Comparison of ENCODE assay signal across 11 cellular contexts in the genomic region with DNA sequence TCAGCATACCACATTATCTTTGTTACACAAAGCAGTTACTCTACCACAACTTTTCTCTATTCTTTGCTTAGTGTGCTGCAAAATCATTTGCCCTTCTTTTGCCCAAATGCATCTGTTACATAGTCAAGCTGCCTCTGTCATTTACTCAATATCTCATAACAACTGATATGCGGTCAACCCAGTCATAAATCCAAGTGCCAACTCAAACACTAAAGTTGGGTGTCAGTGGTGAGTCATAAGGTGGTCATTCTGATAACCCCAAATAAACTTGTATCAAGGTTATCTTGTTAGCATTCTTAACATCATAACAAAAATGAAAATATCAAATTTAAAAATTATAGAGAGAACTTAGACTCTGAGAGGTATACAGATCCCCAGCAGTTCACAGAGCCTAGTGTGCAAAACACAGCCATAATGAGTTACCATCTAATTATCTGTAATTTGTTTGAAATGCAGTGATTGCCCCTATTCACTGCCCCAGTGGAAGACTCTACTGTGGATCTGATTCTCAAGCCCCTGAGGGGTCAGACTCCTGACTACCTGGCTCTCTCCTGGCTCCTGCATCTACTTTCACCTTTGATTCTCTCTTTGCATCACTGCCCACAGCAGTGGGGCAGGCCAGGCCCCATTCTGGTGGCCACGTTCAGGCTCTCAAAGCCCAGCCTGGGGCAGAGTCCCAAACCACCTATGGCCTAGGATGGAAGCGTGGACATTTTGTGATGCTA. TPM values are rescaled to one million over a fixed set of nuclear protein-coding genes. Genes with fewer than 3 reads are reported as not detected.
DNase-seq lines count a peak whose midpoint lies in the region; ATAC-seq and TF ChIP-seq lines count a peak whose summit lies in the region.
"Had no signal": no experiment of that assay in that cellular context is flagged by ENCODE, and none has a peak within 500 bp of the region (broad histone marks: within the 10 kb centered on the region; RNA-seq: fewer than 3 reads in every experiment).

No MANE protein-coding gene starts in this region.

- CTCF ChIA-PET in Panc1 (lab: Charles Lee) = no interaction called here

- intact Hi-C loops in Panc1 (cut with micrococcal nuclease; ENCODE audit: unreplicated experiment) (no loop called here), left ventricle myocardium superior (cut with micrococcal nuclease) (no loop called here)

- no TSS peak for BruUV-seq in Panc1 (replicated peaks; lab: Mats Ljungman, UMichigan)

- H3K27ac Mint-ChIP-seq in stimulated activated effector memory CD8-positive, alpha-beta T cell treated with anti-CD3 and anti-CD28 coated beads, Interleukin-12 subunit alpha, Interleukin-12 subunit beta, amount 100 ng/mL, for 72 hours = no peak overlapping the region

- in situ Hi-C loops in Panc1 (cut with HindIII; ENCODE audit: low pct_unique_long_range_greater_than_20kb, low sequenced_read_pairs) = no loop called here

- peaks cover under 1% of the 10 kb centered on the region for H3K4me1 Mint-ChIP-seq in stimulated activated effector memory CD8-positive, alpha-beta T cell treated with anti-CD3 and anti-CD28 coated beads, Interleukin-12 subunit alpha, Interleukin-12 subunit beta, amount 100 ng/mL, for 72 hours

- H3K27me3 ChIP-seq in Panc1 (ENCODE audit: control insufficient read depth, insufficient read depth, low read length) (no peaks in the 10 kb centered on the region), Peyer's patch (no peaks in the 10 kb centered on the region)

- no peaks in the 10 kb centered on the region for H3K9me3 Mint-ChIP-seq in stimulated activated effector memory CD8-positive, alpha-beta T cell treated with anti-CD3 and anti-CD28 coated beads, Interleukin-12 subunit alpha, Interleukin-12 subunit beta, amount 100 ng/mL, for 72 hours

- no peaks in the 10 kb centered on the region for H3K36me3 Mint-ChIP-seq in stimulated activated effector memory CD8-positive, alpha-beta T cell treated with anti-CD3 and anti-CD28 coated beads, Interleukin-12 subunit alpha, Interleukin-12 subunit beta, amount 100 ng/mL, for 72 hours

- TF ChIP-seq CTCF in Panc1 (IDR thresholded peaks at IDR 0.05) (no peak), Peyer's patch (IDR thresholded peaks at IDR 0.05) (no peak)

- peak; percentile 8 for DNase-seq in DMS53 (lab: John Stamatoyannopoulos, UW)
- DNase-seq in DMS53 treated with DMSO at 0.1 percent for 48 hours (lab: John Stamatoyannopoulos, UW; ENCODE audit: unreplicated experiment) = no peak
- DNase-seq in Panc1 (ENCODE audit: low read depth, low spot score) = no peak
- no peak for DNase-seq in left ventricle myocardium superior
- DNase-seq in stimulated activated effector memory CD8-positive, alpha-beta T cell treated with anti-CD3 and anti-CD28 coated beads, Interleukin-12 subunit alpha, Interleukin-12 subunit beta, amount 100 ng/mL, for 72 hours (ENCODE audit: low spot score in 2 of 2) = no peak
- no peak for DNase-seq in Peyer's patch
- no peak for DNase-seq in COLO668 (lab: John Stamatoyannopoulos, UW; ENCODE audit: unreplicated experiment)
- DNase-seq: 8988T had no signal

- H3K36me3 ChIP-seq in Panc1 (ENCODE audit: control insufficient read depth, insufficient read depth, low read length) (no peaks in the 10 kb centered on the region; the same call in 1 of the 2 replicates), Peyer's patch (no peaks in the 10 kb centered on the region)
- H3K36me3 ChIP-seq: thoracic aorta had no signal

- H3K4me3 Mint-ChIP-seq in stimulated activated effector memory CD8-positive, alpha-beta T cell treated with anti-CD3 and anti-CD28 coated beads, Interleukin-12 subunit alpha, Interleukin-12 subunit beta, amount 100 ng/mL, for 72 hours = no peak overlapping the region

- TF ChIP-seq POLR2A in Peyer's patch (IDR thresholded peaks at IDR 0.05) = no peak

- no peaks in the 10 kb centered on the region for H3K9me3 ChIP-seq in Panc1 (ENCODE audit: control insufficient read depth, insufficient read depth, low read depth, low read length)
- H3K9me3 ChIP-seq in Peyer's patch = no peaks in the 10 kb centered on the region
- H3K9me3 ChIP-seq: thoracic aorta had no signal

- H3K4me1 ChIP-seq in Panc1 (ENCODE audit: control insufficient read depth, insufficient read depth, low read length) (peaks cover 39% of the 10 kb centered on the region), Peyer's patch (peaks cover 0 to 24% (median under 1%) of the 10 kb centered on the region in 4 donors)

- POLR2A ChIA-PET in Panc1 (lab: Charles Lee) = no interaction called here

- ATAC-seq in Panc1 (peak; percentile 87), left ventricle myocardium superior (peak; percentile 31), GM21528 (IDR thresholded peaks at IDR 0.05; ENCODE audit: low FRiP score, unreplicated experiment) (no peak)
- ATAC-seq in stimulated activated effector memory CD8-positive, alpha-beta T cell treated with anti-CD3 and anti-CD28 coated beads, Interleukin-12 subunit alpha, Interleukin-12 subunit beta, amount 100 ng/mL, for 72 hours = peak; percentile 60
- ATAC-seq: K562 had no signal

- no peak overlapping the region for H3K4me3 ChIP-seq in Panc1 (ENCODE audit: low read depth in 2 of 2, low read length in 2 of 2)
- H3K4me3 ChIP-seq in Peyer's patch = no peak overlapping the region
- H3K4me3 ChIP-seq: K562, thoracic aorta had no signal

- peak overlapping the region; percentile 91 for H3K27ac ChIP-seq in Panc1 (ENCODE audit: low read length)
- H3K27ac ChIP-seq in Peyer's patch = peak overlapping the region in 1 of 4 donors; percentile 27
- H3K27ac ChIP-seq: thoracic aorta had no signal

RNA-seq across cellular contexts. Expression of gene TBC1D9, which starts 29.2 kb away (rescaled TPM):
- 21.7 TPM for total RNA-seq in Panc1 (2021; ENCODE audit: unreplicated experiment)
- 15.5 TPM for polyA plus RNA-seq in Panc1 (2012; ENCODE audit: insufficient read length)
- 12.8 TPM for total RNA-seq in left ventricle myocardium superior
- 10 to 100 TPM; 13.0 to 79.2 (median 19.1) TPM for total RNA-seq in Peyer's patch
- polyA plus RNA-seq: K562 had no signal
